In the genomic region with DNA sequence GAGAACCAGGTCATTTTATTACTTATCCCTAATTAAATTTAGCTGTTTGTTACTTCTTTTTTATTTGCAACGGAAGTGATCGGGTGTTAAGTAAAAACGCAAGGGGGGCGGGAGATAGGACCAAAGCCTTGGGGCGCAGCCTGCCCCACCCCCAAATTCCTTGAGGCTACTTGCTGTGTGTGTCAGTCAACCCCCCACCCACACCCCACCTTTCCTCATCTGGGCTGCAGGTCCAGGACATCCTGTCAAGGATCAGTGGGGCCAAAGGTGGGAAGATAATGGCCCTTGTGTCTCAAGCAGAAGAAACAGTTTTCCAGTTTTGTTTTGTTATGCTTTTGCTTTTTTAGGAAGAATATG, we compare ENCODE assay signal across 8 cellular contexts. TPM values are rescaled to one million over a fixed set of nuclear protein-coding genes. Genes with fewer than 3 reads are reported as not detected.
DNase-seq lines count a peak whose midpoint lies in the region; ATAC-seq and TF ChIP-seq lines count a peak whose summit lies in the region.

No MANE protein-coding gene starts in this region.

- ATAC-seq in activated CD8-positive, alpha-beta T cell treated with anti-CD3 and anti-CD28 coated beads for 36 hours = no peak
- ATAC-seq in right cardiac atrium = no peak

- intact Hi-C loops in activated CD8-positive, alpha-beta T cell treated with anti-CD3 and anti-CD28 coated beads for 36 hours (cut with micrococcal nuclease) = loop anchor here (10.0 kb wide), 2 partner anchors 107 to 483 kb away; a partner anchor contains a TSS
- intact Hi-C loops in right cardiac atrium (cut with DNase I) = loop anchor here in 3 of 4 donors (5.0 to 10.0 kb wide), 6 partner anchors 83 to 263 kb away; no protein-coding TSS in a partner anchor

- TF ChIP-seq CTCF in activated CD8-positive, alpha-beta T cell treated with anti-CD3 and anti-CD28 coated beads for 36 hours (IDR thresholded peaks at IDR 0.05) = no peak

- H3K27ac ChIP-seq in GM23248 (no peak overlapping the region), right cardiac atrium (ENCODE audit: low read length) (peak overlapping the region; percentile 91)

- 17% methylated on average over 5 of the region's 5 CpGs for WGBS in GM23248 (ENCODE audit: low coverage in 1 of 2, low lambda C conversion rate in 2 of 2, missing lambda C conversion rate in 2 of 2), 2 experiments
- WGBS in right cardiac atrium = 21% methylated on average over 5 of the region's 5 CpGs

- H3K79me2 ChIP-seq in GM23248 (ENCODE audit: insufficient read depth) = no peaks in the 10 kb centered on the region

- H2AFZ ChIP-seq in GM23248 = peak overlapping the region; percentile 86

- CTCF ChIA-PET in activated CD8-positive, alpha-beta T cell treated with anti-CD3 and anti-CD28 coated beads for 36 hours (lab: Charles Lee) = interaction anchor here (0.9 to 8.0 kb wide), 12 partner anchors 11 to 514 kb away, joined by 3 to 72 read pairs (median 6); no protein-coding TSS in a partner anchor

- peak overlapping the region; percentile 69 for H3K4me2 ChIP-seq in GM23248 (ENCODE audit: unreplicated experiment)

- DNase-seq in GM23248 (no peak), right cardiac atrium (peak in 2 of 3 donors; percentile 36 to 62), skeletal muscle cell (ENCODE audit: low read depth) (no peak), RPMI8226 (no peak), OCI-M2 (lab: John Stamatoyannopoulos, UW; ENCODE audit: unreplicated experiment) (no peak), NCI-H1417 treated with DMSO at 0.1 percent for 48 hours (lab: John Stamatoyannopoulos, UW) (no peak), anterior cingulate cortex (lab: John Stamatoyannopoulos, UW) (no peak)
- peak; percentile 31 for DNase-seq in activated CD8-positive, alpha-beta T cell treated with anti-CD3 and anti-CD28 coated beads for 36 hours

- peaks cover 15% of the 10 kb centered on the region for H3F3A ChIP-seq in GM23248 (ENCODE audit: insufficient read depth)

- POLR2A ChIA-PET in activated CD8-positive, alpha-beta T cell treated with anti-CD3 and anti-CD28 coated beads for 36 hours (lab: Charles Lee) = interaction anchor here (0.7 to 0.9 kb wide), 3 partner anchors 8 to 404 kb away, joined by 3 to 5 read pairs (median 3); no protein-coding TSS in a partner anchor

- peak overlapping the region; percentile 85 for H3K4me3 Mint-ChIP-seq in activated CD8-positive, alpha-beta T cell treated with anti-CD3 and anti-CD28 coated beads for 36 hours

- peaks cover 15% of the 10 kb centered on the region for H3K36me3 Mint-ChIP-seq in activated CD8-positive, alpha-beta T cell treated with anti-CD3 and anti-CD28 coated beads for 36 hours (ENCODE audit: low read depth)

- H3K27me3 Mint-ChIP-seq in activated CD8-positive, alpha-beta T cell treated with anti-CD3 and anti-CD28 coated beads for 36 hours = no peaks in the 10 kb centered on the region

- H3K9ac ChIP-seq in GM23248 = peak overlapping the region; percentile 62

- H3K9me3 ChIP-seq in GM23248 (ENCODE audit: low read depth) (no peaks in the 10 kb centered on the region), right cardiac atrium (ENCODE audit: control insufficient read depth, low read length) (no peaks in the 10 kb centered on the region)

- H4K20me1 ChIP-seq in GM23248 (ENCODE audit: insufficient read depth) = no peaks in the 10 kb centered on the region

- no peaks in the 10 kb centered on the region for H3K36me3 ChIP-seq in GM23248 (ENCODE audit: low read depth)

- H3K27me3 ChIP-seq in GM23248 (replicated peaks; ENCODE audit: insufficient read depth) = no peaks in the 10 kb centered on the region
- H3K27me3 ChIP-seq in right cardiac atrium (ENCODE audit: control insufficient read depth, insufficient read depth) = no peaks in the 10 kb centered on the region

- peak overlapping the region; percentile 85 for H3K27ac Mint-ChIP-seq in activated CD8-positive, alpha-beta T cell treated with anti-CD3 and anti-CD28 coated beads for 36 hours

- in situ Hi-C loops in GM23248 (cut with MboI) = no loop called here

- H3K4me1 Mint-ChIP-seq in activated CD8-positive, alpha-beta T cell treated with anti-CD3 and anti-CD28 coated beads for 36 hours (ENCODE audit: low read depth) = peaks cover 34% of the 10 kb centered on the region

- no peaks in the 10 kb centered on the region for H3K9me2 ChIP-seq in GM23248 (ENCODE audit: insufficient read depth)

- H3K4me3 ChIP-seq in GM23248 (peak overlapping the region; percentile 76), right cardiac atrium (ENCODE audit: low read length) (peak overlapping the region; percentile 57), skeletal muscle cell (ENCODE audit: low read depth, low read length) (peak overlapping the region; percentile 65)

- H3K9me3 Mint-ChIP-seq in activated CD8-positive, alpha-beta T cell treated with anti-CD3 and anti-CD28 coated beads for 36 hours = no peaks in the 10 kb centered on the region

- H3K4me1 ChIP-seq in GM23248 (ENCODE audit: insufficient read depth) = no peaks in the 10 kb centered on the region; the same call in 1 of the 2 replicates
- H3K4me1 ChIP-seq in right cardiac atrium (ENCODE audit: control insufficient read depth, insufficient read depth, low read length) = no peaks in the 10 kb centered on the region

RNA-seq across cellular contexts. Expression of a gene that starts 1.2 kb away (rescaled TPM):
- total RNA-seq in GM23248 (2014; rRNA removed; shearing (Covaris generic)) = 0.63 and 1.1 TPM in 2 replicates
- 0.46 and 0.59 TPM in 2 replicates for polyA plus RNA-seq in GM23248 (2016; fragmentation: Nextera tagmentation; extraction: Ambion mirVana)
- 10 to 100 TPM; 30.6 to 30.8 TPM for total RNA-seq in activated CD8-positive, alpha-beta T cell treated with anti-CD3 and anti-CD28 coated beads for 36 hours
- 10 to 100 TPM; 21.0 to 33.6 (median 24.5) TPM for total RNA-seq in right cardiac atrium
- polyA plus RNA-seq in right cardiac atrium = 7.1 TPM

Comparison
In these comparisons a context has a peak if more than half of its experiments do, and no peak if none do; other contexts are left out.
1. DNase-seq: peak in activated CD8-positive, alpha-beta T cell treated with anti-CD3 and anti-CD28 coated beads for 36 hours (single experiment) and right cardiac atrium (2 of 3); none in GM23248 (single experiment), skeletal muscle cell (single experiment), RPMI8226 (single experiment), OCI-M2 (single experiment), NCI-H1417 treated with DMSO at 0.1 percent for 48 hours (single experiment) and anterior cingulate cortex (0 of 58).
2. RNA of a gene that starts 1.2 kb away (total RNA-seq): 30.6 to 30.8 TPM in activated CD8-positive, alpha-beta T cell treated with anti-CD3 and anti-CD28 coated beads for 36 hours and 21.0 to 33.6 TPM in right cardiac atrium; 0.63 to 1.1 TPM in GM23248; every median in the first group is over 10 times any median in the second.
3. Peak in every context shown above with its lines, with median percentiles within 50 percentile points of each other: H3K4me3 ChIP-seq.